8 cellular contexts compared by ENCODE assay signal in the genomic region with DNA sequence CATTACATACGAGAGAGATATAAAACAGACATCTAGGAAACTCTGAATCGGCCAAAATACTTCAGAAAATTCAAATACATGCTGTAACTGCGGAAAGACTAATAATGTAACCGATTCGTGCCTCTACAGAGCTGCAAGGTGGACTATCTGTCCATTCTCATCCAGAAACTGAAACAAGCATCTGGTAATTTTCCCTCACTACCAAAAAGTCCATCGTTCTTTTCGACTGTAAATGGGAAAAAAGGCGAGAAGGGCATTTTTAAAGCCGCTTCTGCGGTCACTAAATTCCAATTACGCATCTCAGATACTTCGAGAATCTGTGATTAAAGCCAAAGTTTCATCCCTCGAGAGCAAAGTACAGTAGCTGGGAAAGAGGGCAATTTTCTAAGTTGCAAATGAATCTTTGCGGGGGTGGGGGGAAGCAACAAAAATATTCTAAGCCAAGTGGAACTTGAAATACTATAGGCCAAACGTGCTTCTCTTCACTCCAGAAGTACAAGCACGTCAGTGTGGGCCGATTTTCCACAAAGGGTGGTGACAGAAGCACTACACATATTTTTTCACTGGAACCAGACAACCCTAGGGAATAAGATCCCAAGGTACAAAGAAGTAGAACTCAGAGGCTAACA. TPM values are rescaled to one million over a fixed set of nuclear protein-coding genes. Genes with fewer than 3 reads are reported as not detected.
DNase-seq lines count a peak whose midpoint lies in the region; ATAC-seq and TF ChIP-seq lines count a peak whose summit lies in the region.

No MANE protein-coding gene starts in this region.

- TF ChIP-seq CTCF in PC-3 (conservative IDR thresholded peaks at IDR 0.05; ENCODE audit: low read depth, low read length) (no peak), epithelial cell of esophagus (IDR thresholded peaks at IDR 0.05; ENCODE audit: insufficient read depth, low read depth, low read length, missing control alignments) (no peak), parathyroid adenoma (IDR thresholded peaks at IDR 0.05) (no peak)

- 0 out of 2 replicates have a peak overlapping the region, but pooled peaks have one; percentile 53 for H3K27ac ChIP-seq in PC-3 (ENCODE audit: low read length)
- H3K27ac ChIP-seq in parathyroid adenoma: peak overlapping the region; percentile 97

- DNase-seq in PC-3 (no peak), epithelial cell of esophagus (ENCODE audit: low read depth) (no peak), GM19238 (ENCODE audit: insufficient read length, low spot score) (no peak)
- DNase-seq in stimulated activated naive CD4-positive, alpha-beta T cell treated with Interleukin-2 at 50 U/mL for 16 hours (lab: John Stamatoyannopoulos, UW): no peak

- peaks cover 6% of the 10 kb centered on the region; the same call in 1 of the 2 replicates for H3K36me3 ChIP-seq in PC-3 (ENCODE audit: low read depth, low read length)
- no peaks in the 10 kb centered on the region for H3K36me3 ChIP-seq in parathyroid adenoma (ENCODE audit: control insufficient read depth, insufficient read depth, low read length)

- no peaks in the 10 kb centered on the region for H3K9me2 ChIP-seq in PC-3 (replicated peaks; ENCODE audit: low read length)

- ATAC-seq in PC-3 (no peak), GM19035 (IDR thresholded peaks at IDR 0.05; ENCODE audit: unreplicated experiment) (no peak), esophagus mucosa (no peak)

- peak overlapping the region; percentile 88 for H3K4me3 ChIP-seq in GM08714 (ENCODE audit: low read length)
- H3K4me3 ChIP-seq in PC-3 (ENCODE audit: low read length): peak overlapping the region; percentile 99
- peak overlapping the region; percentile 95 for H3K4me3 ChIP-seq in epithelial cell of esophagus (ENCODE audit: low read length)
- H3K4me3 ChIP-seq in parathyroid adenoma (ENCODE audit: low read depth, low read length): peak overlapping the region; percentile 97

- H3K4me2 ChIP-seq in PC-3 (ENCODE audit: low read length): peak overlapping the region; percentile 99
- H3K4me2 ChIP-seq in parathyroid adenoma (ENCODE audit: low read length): peak overlapping the region; percentile 95

- H3K9ac ChIP-seq in PC-3 (ENCODE audit: low read length) (peak overlapping the region; percentile 94), parathyroid adenoma (no peak overlapping the region)

- CTCF ChIA-PET in PC-3 (lab: Charles Lee): interaction anchor here (1.1 kb wide), 1 partner anchor 24 kb away, joined by 4 read pairs; no protein-coding TSS in a partner anchor

- H3K4me1 ChIP-seq in PC-3 (ENCODE audit: insufficient read depth, low read length) (peaks cover 21% of the 10 kb centered on the region), parathyroid adenoma (peaks cover 11% of the 10 kb centered on the region)

- H3K9me3 ChIP-seq in PC-3 (ENCODE audit: low read length) (no peaks in the 10 kb centered on the region), parathyroid adenoma (ENCODE audit: control insufficient read depth, low read length) (no peaks in the 10 kb centered on the region)

- POLR2A ChIA-PET in PC-3 (lab: Charles Lee; ENCODE audit: unreplicated experiment): no interaction called here

- H3K79me2 ChIP-seq in PC-3 (ENCODE audit: low read length) (peaks cover 62% of the 10 kb centered on the region), parathyroid adenoma (peaks cover 38% of the 10 kb centered on the region)

- H2AFZ ChIP-seq in PC-3 (ENCODE audit: low read length): no peak overlapping the region
- H2AFZ ChIP-seq in parathyroid adenoma: no peak overlapping the region

- no peaks in the 10 kb centered on the region for H3F3A ChIP-seq in PC-3 (ENCODE audit: low read length, unreplicated experiment)

- no TSS peak for BruUV-seq in PC-3 (replicated peaks; lab: Mats Ljungman, UMichigan)

- peaks cover 46% of the 10 kb centered on the region for H4K20me1 ChIP-seq in PC-3 (ENCODE audit: low read length)

- H3K27me3 ChIP-seq in PC-3 (ENCODE audit: low read length) (no peaks in the 10 kb centered on the region), parathyroid adenoma (ENCODE audit: control insufficient read depth, insufficient read depth, low read length) (no peaks in the 10 kb centered on the region)

- intact Hi-C loops in PC-3 (cut with micrococcal nuclease): no loop called here

RNA-seq across cellular contexts. Expression of a gene that starts 1.2 kb away (rescaled TPM):
- total RNA-seq in PC-3 (2014; rRNA removed) (42.7 and 43.0 TPM in 2 replicates), esophagus mucosa (54.4 TPM)

RNA-seq across cellular contexts. Expression of a gene that starts 26.6 kb away (rescaled TPM):
- 0.46 and 1.5 TPM in 2 replicates for total RNA-seq in PC-3 (2014; rRNA removed)
- total RNA-seq in esophagus mucosa: 0.84 TPM

RNA-seq across cellular contexts. Expression of a gene that starts 33.8 kb away (rescaled TPM):
- total RNA-seq in PC-3 (2014; rRNA removed) (117 and 128 TPM in 2 replicates), esophagus mucosa (70.2 TPM)

RNA-seq across cellular contexts. Expression of a gene that starts 41.1 kb away (rescaled TPM):
- not detected in 2 replicates for total RNA-seq in PC-3 (2014; rRNA removed)
- total RNA-seq in esophagus mucosa: not detected
